Comparison of ENCODE assay signal across 8 cellular contexts in genomic region chr11:64809781-64810241, GRCh38. TPM values are rescaled to one million over a fixed set of nuclear protein-coding genes. Genes with fewer than 3 reads are reported as not detected.
DNase-seq lines count a peak whose midpoint lies in the region; ATAC-seq and TF ChIP-seq lines count a peak whose summit lies in the region.

No MANE protein-coding gene starts in this region.

- no peaks in the 10 kb centered on the region for H3K9me3 ChIP-seq in BLaER1
- no peaks in the 10 kb centered on the region for H3K9me3 ChIP-seq in HAP-1
- H3K9me3 ChIP-seq in esophagus squamous epithelium, result no peaks in the 10 kb centered on the region
- no peaks in the 10 kb centered on the region for H3K9me3 ChIP-seq in neural cell (ENCODE audit: low read length)

- H3K4me2 ChIP-seq in BLaER1 (peak overlapping the region; percentile 100), neural cell (ENCODE audit: low read length) (peak overlapping the region; percentile 95)

- peak in 1 of 2 experiments; percentile 58 for DNase-seq in HAP-1 (ENCODE audit: low spot score in 2 of 2)
- DNase-seq in esophagus squamous epithelium (lab: John Stamatoyannopoulos, UW), result no peak

- H4K20me1 ChIP-seq in BLaER1 (peaks cover 22% of the 10 kb centered on the region; the same call in 1 of the 2 replicates), neural cell (ENCODE audit: insufficient read depth) (no peaks in the 10 kb centered on the region)

- in situ Hi-C loops in HAP-1 (cut with MboI; ENCODE audit: low sequenced_read_pairs), result no loop called here

- H3K9ac ChIP-seq in BLaER1, result peak overlapping the region; percentile 86
- peak overlapping the region; percentile 85 for H3K9ac ChIP-seq in neural cell (ENCODE audit: low read length)

- peak overlapping the region; percentile 30 for H2AFZ ChIP-seq in neural cell (ENCODE audit: low read depth, low read length)

- WGBS in esophagus squamous epithelium, 2 donors, result 0% methylated on average over 1 to 4 of the region's 44 CpGs

- ATAC-seq in HG03175 (IDR thresholded peaks at IDR 0.05; ENCODE audit: unreplicated experiment), result no peak
- ATAC-seq in HG03045 (IDR thresholded peaks at IDR 0.05; ENCODE audit: unreplicated experiment), result no peak
- no peak for ATAC-seq in HG02884 (IDR thresholded peaks at IDR 0.05; ENCODE audit: unreplicated experiment)

- no peak for TF ChIP-seq POLR2A in esophagus squamous epithelium (IDR thresholded peaks at IDR 0.05)

- no peak for TF ChIP-seq EP300 in neural cell (conservative IDR thresholded peaks at IDR 0.05; ENCODE audit: poor library complexity, severe bottlenecking)

- H3K4me1 ChIP-seq in BLaER1 (peaks cover 56% of the 10 kb centered on the region), HAP-1 (peaks cover 5% of the 10 kb centered on the region; the same call in 1 of the 2 replicates), esophagus squamous epithelium (peaks cover 6 to 36% (median 9%) of the 10 kb centered on the region in 3 donors)

- H3K4me3 ChIP-seq in BLaER1 (peak overlapping the region; percentile 90), HAP-1 (peak overlapping the region; percentile 92), esophagus squamous epithelium (peak overlapping the region; percentile 80 to 96 (median 91)), neural cell (ENCODE audit: low read length) (peak overlapping the region; percentile 82)

- H3K27me3 ChIP-seq in BLaER1 (no peaks in the 10 kb centered on the region), HAP-1 (ENCODE audit: low read depth) (no peaks in the 10 kb centered on the region), esophagus squamous epithelium (no peaks in the 10 kb centered on the region), neural cell (ENCODE audit: insufficient read depth, low read depth, low read length) (no peaks in the 10 kb centered on the region)

- H3K9me2 ChIP-seq in neural cell (ENCODE audit: insufficient read depth, low read length), result no peaks in the 10 kb centered on the region

- intact Hi-C loops in esophagus squamous epithelium (cut with DNase I), result no loop called here

- H3K27ac ChIP-seq in BLaER1 (peak overlapping the region; percentile 73), VCaP (peak overlapping the region; percentile 94), esophagus squamous epithelium (peak overlapping the region; percentile 84 to 92 (median 88)), neural cell (ENCODE audit: low read length) (peak overlapping the region; percentile 67)

- TF ChIP-seq RAD21 in neural cell (conservative IDR thresholded peaks at IDR 0.05), result peak; percentile 10

- H3F3A ChIP-seq in neural cell (ENCODE audit: insufficient read depth, low read length, poor library complexity, severe bottlenecking), result no peaks in the 10 kb centered on the region

- peaks cover 8% of the 10 kb centered on the region for H3K79me2 ChIP-seq in neural cell (replicated peaks; ENCODE audit: insufficient read depth, low read length)

- no peak for TF ChIP-seq CTCF in VCaP (conservative IDR thresholded peaks at IDR 0.05)
- no peak for TF ChIP-seq CTCF in esophagus squamous epithelium (IDR thresholded peaks at IDR 0.05)
- no peak for TF ChIP-seq CTCF in neural cell (IDR thresholded peaks at IDR 0.05; ENCODE audit: poor library complexity, severe bottlenecking)

- peaks cover 36% of the 10 kb centered on the region for H3K36me3 ChIP-seq in BLaER1
- peaks cover 20% of the 10 kb centered on the region for H3K36me3 ChIP-seq in HAP-1 (replicated peaks)
- H3K36me3 ChIP-seq in esophagus squamous epithelium, result peaks cover 5 to 36% (median 7%) of the 10 kb centered on the region in 3 donors
- H3K36me3 ChIP-seq in neural cell (ENCODE audit: insufficient read depth, low read length), result peaks cover 9% of the 10 kb centered on the region

TF ChIP-seq in neural cell, 6 proteins besides CTCF, POLR2A, EP300 and RAD21:
- TF ChIP-seq TAF1 (IDR thresholded peaks at IDR 0.05; ENCODE audit: low read depth) (no peak), POLR2AphosphoS5 (IDR thresholded peaks at IDR 0.05) (no peak), REST (IDR thresholded peaks at IDR 0.05; ENCODE audit: borderline replicate concordance) (no peak), MXI1 (conservative IDR thresholded peaks at IDR 0.05; ENCODE audit: poor library complexity, severe bottlenecking) (no peak), EZH2 (IDR thresholded peaks at IDR 0.05; ENCODE audit: borderline replicate concordance, insufficient read depth, low read length, poor library complexity, severe bottlenecking) (no peak), SMC3 (conservative IDR thresholded peaks at IDR 0.05; ENCODE audit: poor library complexity) (no peak)

RNA-seq across cellular contexts. Expression of gene MEN1, which starts 0.5 kb away (rescaled TPM):
- total RNA-seq in esophagus squamous epithelium, result 10 to 100 TPM; 14.9 to 23.3 (median 17.0) TPM
- 16.8 and 20.2 TPM in 2 replicates for polyA plus RNA-seq in neural cell
- polyA minus RNA-seq in neural cell, result 23.0 and 32.6 TPM in 2 replicates

RNA-seq across cellular contexts. Expression of gene MAP4K2, which starts 6.8 kb away (rescaled TPM):
- total RNA-seq in esophagus squamous epithelium, result 1 to 10 TPM; 3.6 to 9.0 (median 6.1) TPM
- polyA plus RNA-seq in neural cell, result 12.4 and 13.2 TPM in 2 replicates
- 9.5 and 9.7 TPM in 2 replicates for polyA minus RNA-seq in neural cell

RNA-seq across cellular contexts. Expression of gene SF1, which starts 31.5 kb away (rescaled TPM):
- total RNA-seq in esophagus squamous epithelium, result 100 to 1,000 TPM; 136 to 292 (median 223) TPM
- 53.2 and 72.7 TPM in 2 replicates for polyA plus RNA-seq in neural cell
- polyA minus RNA-seq in neural cell, result 120 and 150 TPM in 2 replicates

RNA-seq across cellular contexts. Expression of gene CDC42BPG, which starts 34.6 kb away (rescaled TPM):
- total RNA-seq in esophagus squamous epithelium, result 10 to 100 TPM; 16.4 to 48.5 (median 25.0) TPM
- polyA plus RNA-seq in neural cell, result 0.26 TPM in 1 of 2 replicates, not detected in the other
- polyA minus RNA-seq in neural cell, result not detected in 2 replicates

RNA-seq across cellular contexts. Expression of gene PYGM, which starts 50.0 kb away (rescaled TPM):
- under 1 TPM; 0.27 to 0.95 (median 0.39) TPM for total RNA-seq in esophagus squamous epithelium
- polyA plus RNA-seq in neural cell, result 0.14 and 0.43 TPM in 2 replicates
- 0.58 TPM in 1 of 2 replicates, not detected in the other for polyA minus RNA-seq in neural cell
